ENCODE assay signal across 8 cellular contexts in genomic region chr22:46577361-46578249, GRCh38. TPM values are rescaled to one million over a fixed set of nuclear protein-coding genes. Genes with fewer than 3 reads are reported as not detected.
DNase-seq lines count a peak whose midpoint lies in the region; ATAC-seq and TF ChIP-seq lines count a peak whose summit lies in the region.

No MANE protein-coding gene starts in this region.

- H3K9me3 Mint-ChIP-seq in activated T-cell treated with anti-CD3 and anti-CD28 coated beads, Interleukin-2, amount 50 U/mL, for 4 hours, result no peaks in the 10 kb centered on the region

- H3K27me3 ChIP-seq in H7 (ENCODE audit: control insufficient read depth, insufficient read depth, low read length) (peaks cover 3% of the 10 kb centered on the region), heart left ventricle (no peaks in the 10 kb centered on the region)

- no peaks in the 10 kb centered on the region for H3K27me3 Mint-ChIP-seq in activated T-cell treated with anti-CD3 and anti-CD28 coated beads, Interleukin-2, amount 50 U/mL, for 4 hours (ENCODE audit: low read depth)

- intact Hi-C loops in heart left ventricle (cut with DNase I), result loop anchor here in 8 of 10 donors (2.0 to 10.0 kb wide), 8 partner anchors 40 to 177 kb away; partner anchors contain the start of genes CERK (in 4 of the 8) and GRAMD4 (in 1 of the 8)

- peak; percentile 35 for DNase-seq in AG08395 (ENCODE audit: low spot score)
- DNase-seq in H7, result peak; percentile 69
- DNase-seq in activated T-cell treated with anti-CD3 and anti-CD28 coated beads, Interleukin-2, amount 50 U/mL, for 4 hours, result no peak
- peak; percentile 18 to 64 (median 42) for DNase-seq in heart left ventricle
- DNase-seq in skeletal muscle cell (ENCODE audit: low read depth), result no peak
- DNase-seq in HPDE6-E6E7 (ENCODE audit: extremely low spot score), result no peak
- no peak for DNase-seq in islet precursor cell

- H3K9me3 ChIP-seq in heart left ventricle, result no peaks in the 10 kb centered on the region

- no peak for TF ChIP-seq POLR2A in heart left ventricle (IDR thresholded peaks at IDR 0.05)

- H3K27ac ChIP-seq in heart left ventricle, result peak overlapping the region; percentile 71 to 96 (median 87)

- peak overlapping the region; percentile 93 for H3K4me3 Mint-ChIP-seq in activated T-cell treated with anti-CD3 and anti-CD28 coated beads, Interleukin-2, amount 50 U/mL, for 4 hours

- no peaks in the 10 kb centered on the region for H3K36me3 Mint-ChIP-seq in activated T-cell treated with anti-CD3 and anti-CD28 coated beads, Interleukin-2, amount 50 U/mL, for 4 hours (ENCODE audit: insufficient read depth)

- no peak for TF ChIP-seq CTCF in heart left ventricle (IDR thresholded peaks at IDR 0.05)

- peaks cover 24 to 86% (median 69%) of the 10 kb centered on the region in 12 donors for H3K4me1 ChIP-seq in heart left ventricle

- peak; percentile 38 to 41 for ATAC-seq in activated T-cell treated with anti-CD3 and anti-CD28 coated beads, Interleukin-2, amount 50 U/mL, for 4 hours
- ATAC-seq in heart left ventricle, result peak in 1 of 4 donors; percentile 0
- ATAC-seq in GM19455 (IDR thresholded peaks at IDR 0.05; ENCODE audit: unreplicated experiment), result no peak

- H3K36me3 ChIP-seq in H7 (replicated peaks; ENCODE audit: control insufficient read depth, insufficient read depth, low read length) (no peaks in the 10 kb centered on the region), heart left ventricle (no peaks in the 10 kb centered on the region)

- H3K4me3 ChIP-seq in H7 (ENCODE audit: insufficient read depth, low read depth, low read length) (peak overlapping the region; percentile 60), heart left ventricle (peak overlapping the region; percentile 64 to 89 (median 80)), skeletal muscle cell (ENCODE audit: low read depth, low read length) (peak overlapping the region; percentile 62)

- WGBS in heart left ventricle, 4 donors, result 3 to 11% (median 5%) methylated on average over 18 to 67 of the region's 67 CpGs

- H3K4me1 Mint-ChIP-seq in activated T-cell treated with anti-CD3 and anti-CD28 coated beads, Interleukin-2, amount 50 U/mL, for 4 hours (ENCODE audit: low read depth), result peaks cover 36% of the 10 kb centered on the region

RNA-seq across cellular contexts. Expression of gene CELSR1, which starts 40.2 kb away (rescaled TPM):
- 5.3 and 7.8 TPM in 2 replicates for total RNA-seq in H7 (2014; rRNA removed; shearing (Covaris generic))
- under 1 TPM; 0.22 to 0.63 (median 0.38) TPM for total RNA-seq in activated T-cell treated with anti-CD3 and anti-CD28 coated beads, Interleukin-2, amount 50 U/mL, for 4 hours
- total RNA-seq in heart left ventricle, result 10 to 100 TPM in 7 of 9 donors, 1 to 10 TPM in 2; 8.1 to 15.8 (median 12.6) TPM
- polyA plus RNA-seq in heart left ventricle, result 1 to 10 TPM; 5.9 to 6.9 TPM

RNA-seq across cellular contexts. Expression of gene GRAMD4, which starts 42.6 kb away (rescaled TPM):
- total RNA-seq in H7 (2014; rRNA removed; shearing (Covaris generic)), result 17.1 and 18.9 TPM in 2 replicates
- total RNA-seq in activated T-cell treated with anti-CD3 and anti-CD28 coated beads, Interleukin-2, amount 50 U/mL, for 4 hours, result 10 to 100 TPM; 30.9 to 35.4 (median 33.0) TPM
- 100 to 1,000 TPM in 2 of 9 donors, 10 to 100 TPM in 7; 31.2 to 122 (median 72.5) TPM for total RNA-seq in heart left ventricle
- 10 to 100 TPM; 22.4 to 53.2 TPM for polyA plus RNA-seq in heart left ventricle

Comparison
In these comparisons a context has a peak if more than half of its experiments do, and no peak if none do; other contexts are left out.
1. DNase-seq: peak in AG08395 (single experiment), H7 (single experiment) and heart left ventricle (5 of 5); none in activated T-cell treated with anti-CD3 and anti-CD28 coated beads, Interleukin-2, amount 50 U/mL, for 4 hours (single experiment), skeletal muscle cell (single experiment), HPDE6-E6E7 (single experiment) and islet precursor cell (single experiment).
2. Peak in every context shown above with its lines, with median percentiles within 50 percentile points of each other: H3K4me3 ChIP-seq.